In the genomic region with DNA sequence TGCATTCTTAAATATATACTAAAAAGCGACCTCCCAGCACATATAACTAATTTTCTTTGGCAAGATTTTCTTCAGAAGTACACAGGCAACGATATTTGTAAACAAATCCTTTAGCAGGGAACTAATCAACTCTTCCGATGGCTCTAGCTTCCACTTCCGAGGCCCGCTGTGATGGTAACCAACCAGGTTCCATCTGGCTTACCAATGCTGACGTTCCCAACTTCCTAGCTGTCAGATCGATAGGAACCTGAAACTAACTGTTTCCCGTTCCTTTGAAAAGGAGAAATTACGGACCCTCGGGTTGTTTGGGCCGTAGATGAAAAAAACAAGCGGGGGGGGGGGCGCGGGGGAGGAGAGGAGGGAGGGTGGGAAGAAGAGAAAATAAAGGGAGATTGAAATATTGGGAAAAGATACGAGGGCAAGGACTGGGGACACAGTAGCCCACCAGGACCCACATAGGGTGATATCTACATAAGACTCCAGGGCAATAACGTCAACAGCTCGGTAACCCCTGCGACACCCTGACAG, we compare ENCODE assay signal across 8 cellular contexts. TPM values are rescaled to one million over a fixed set of nuclear protein-coding genes. Genes with fewer than 3 reads are reported as not detected.
A peak's percentile ranks its signal among the peaks of the same experiment; 100 is the strongest.
DNase-seq lines count a peak whose midpoint lies in the region; ATAC-seq, FAIRE-seq and TF ChIP-seq lines count a peak whose summit lies in the region.

No MANE protein-coding gene starts in this region.

- H3K36me3 Mint-ChIP-seq in activated T-helper 2 cell treated with anti-CD3 and anti-CD28 coated beads, Interferon-gamma antibody, Interleukin-2, Interleukin-4, amounts not matched to agents 10 μg/mL and 5 μg/mL and 100 μg/mL, durations not matched to agents 14 hours and 24 hours and 36 hours (ENCODE audit: low read depth), result peaks cover 25% of the 10 kb centered on the region

- H3K4me3 ChIP-seq in neuron (ENCODE audit: low read length), result peak overlapping the region; percentile 83

- H3K27me3 ChIP-seq in foreskin keratinocyte, result no peaks in the 10 kb centered on the region
- H3K27me3 ChIP-seq in neuron (ENCODE audit: insufficient read depth, low read length), result no peaks in the 10 kb centered on the region

- peak overlapping the region; percentile 97 for H3K4me3 Mint-ChIP-seq in activated T-helper 2 cell treated with anti-CD3 and anti-CD28 coated beads, Interferon-gamma antibody, Interleukin-2, Interleukin-4, amounts not matched to agents 10 μg/mL and 5 μg/mL and 100 μg/mL, durations not matched to agents 14 hours and 24 hours and 36 hours (ENCODE audit: low read depth)

- ATAC-seq in foreskin keratinocyte (peak; percentile 34), GM21360 (IDR thresholded peaks at IDR 0.05; ENCODE audit: unreplicated experiment) (no peak), HG03460 (IDR thresholded peaks at IDR 0.05; ENCODE audit: unreplicated experiment) (no peak)

- TF ChIP-seq CTCF in foreskin keratinocyte (conservative IDR thresholded peaks at IDR 0.05), result no peak

- H3K4me1 ChIP-seq in foreskin keratinocyte, result peaks cover 10% of the 10 kb centered on the region
- H3K4me1 ChIP-seq in neuron (ENCODE audit: insufficient read depth, low read length), result peaks cover 8% of the 10 kb centered on the region

- peak overlapping the region; percentile 79 for H2AFZ ChIP-seq in neuron (ENCODE audit: low read depth, low read length)

- H3K4me1 Mint-ChIP-seq in activated T-helper 2 cell treated with anti-CD3 and anti-CD28 coated beads, Interferon-gamma antibody, Interleukin-2, Interleukin-4, amounts not matched to agents 10 μg/mL and 5 μg/mL and 100 μg/mL, durations not matched to agents 14 hours and 24 hours and 36 hours (ENCODE audit: low read depth), result peaks cover 37% of the 10 kb centered on the region

- peak; percentile 7 to 20 for DNase-seq in AML-193 (lab: John Stamatoyannopoulos, UW)
- DNase-seq in GM19239 (ENCODE audit: insufficient read length, low spot score), result no peak
- peak; percentile 39 for DNase-seq in NCI-H1694 (lab: John Stamatoyannopoulos, UW)
- peak; percentile 20 for DNase-seq in activated T-helper 2 cell treated with anti-CD3 and anti-CD28 coated beads, Interferon-gamma antibody, Interleukin-2, Interleukin-4, amounts not matched to agents 10 μg/mL and 5 μg/mL and 100 μg/mL, durations not matched to agents 14 hours and 24 hours and 36 hours (ENCODE audit: low spot score)
- DNase-seq in foreskin keratinocyte, result peak in 1 of 2 donors; percentile 13

- peaks cover 2% of the 10 kb centered on the region for H3K27me3 Mint-ChIP-seq in activated T-helper 2 cell treated with anti-CD3 and anti-CD28 coated beads, Interferon-gamma antibody, Interleukin-2, Interleukin-4, amounts not matched to agents 10 μg/mL and 5 μg/mL and 100 μg/mL, durations not matched to agents 14 hours and 24 hours and 36 hours (ENCODE audit: low read depth)

- H3K27ac ChIP-seq in foreskin keratinocyte, result peak overlapping the region; percentile 78

- FAIRE-seq in GM19239 (lab: Jason Lieb, UNC), result peak; percentile 86

- peak overlapping the region; percentile 96 for H3K27ac Mint-ChIP-seq in activated T-helper 2 cell treated with anti-CD3 and anti-CD28 coated beads, Interferon-gamma antibody, Interleukin-2, Interleukin-4, amounts not matched to agents 10 μg/mL and 5 μg/mL and 100 μg/mL, durations not matched to agents 14 hours and 24 hours and 36 hours

- intact Hi-C loops in activated T-helper 2 cell treated with anti-CD3 and anti-CD28 coated beads, Interferon-gamma antibody, Interleukin-2, Interleukin-4, amounts not matched to agents 10 μg/mL and 5 μg/mL and 100 μg/mL, durations not matched to agents 14 hours and 24 hours and 36 hours (cut with micrococcal nuclease), result loop anchor here (1.0 to 5.0 kb wide), 5 partner anchors 22 to 1106 kb away; partner anchors contain the start of genes LRRC8B, PKN2 and ZNF326

- H3K36me3 ChIP-seq in neuron (ENCODE audit: insufficient read depth, low read length), result peaks cover 14% of the 10 kb centered on the region

- H3K9me3 Mint-ChIP-seq in activated T-helper 2 cell treated with anti-CD3 and anti-CD28 coated beads, Interferon-gamma antibody, Interleukin-2, Interleukin-4, amounts not matched to agents 10 μg/mL and 5 μg/mL and 100 μg/mL, durations not matched to agents 14 hours and 24 hours and 36 hours, result peaks cover 8% of the 10 kb centered on the region

- H3K9me3 ChIP-seq in neuron (ENCODE audit: low read length), result no peaks in the 10 kb centered on the region

RNA-seq across cellular contexts. Expression of gene GTF2B, which starts 0.5 kb away (rescaled TPM):
- total RNA-seq in activated T-helper 2 cell treated with anti-CD3 and anti-CD28 coated beads, Interferon-gamma antibody, Interleukin-2, Interleukin-4, amounts not matched to agents 10 μg/mL and 5 μg/mL and 100 μg/mL, durations not matched to agents 14 hours and 24 hours and 36 hours, result 37.6 and 42.2 TPM in 2 replicates
- 35.4 and 35.7 TPM in 2 replicates for total RNA-seq in foreskin keratinocyte
- polyA plus RNA-seq in foreskin keratinocyte, result 25.7 and 31.4 TPM in 2 replicates
